In genomic region chr10:34813626-34814227, GRCh38 we compare ENCODE assay signal across 8 cellular contexts. TPM values are rescaled to one million over a fixed set of nuclear protein-coding genes. Genes with fewer than 3 reads are reported as not detected.
DNase-seq lines count a peak whose midpoint lies in the region; ATAC-seq, FAIRE-seq and TF ChIP-seq lines count a peak whose summit lies in the region.

No MANE protein-coding gene starts in this region.

- no peak for ATAC-seq in GM19463 (IDR thresholded peaks at IDR 0.05; ENCODE audit: unreplicated experiment)
- ATAC-seq in HG03175 (IDR thresholded peaks at IDR 0.05; ENCODE audit: unreplicated experiment), result no peak

- 11% methylated on average over 19 of the region's 19 CpGs; no CpG with 5 or more reads in 1 of the 2 experiments for WGBS in H1 (ENCODE audit: extremely low coverage in 1 of 2, insufficient coverage in 1 of 2, insufficient read length in 1 of 2, insufficient replicate concordance in 2 of 2, low coverage in 1 of 2, low lambda C conversion rate in 2 of 2, missing lambda C conversion rate in 1 of 2), 2 experiments

- H3K27ac ChIP-seq in H1 (ENCODE audit: low read depth, low read length), result peak overlapping the region; percentile 56; the same call in 1 of the 2 replicates

- H3K36me3 ChIP-seq in H1 (ENCODE audit: control insufficient read depth in 2 of 4, insufficient read depth in 4 of 4, low read length in 3 of 4) (no peaks in the 10 kb centered on the region), mucosa of stomach (ENCODE audit: control insufficient read depth, insufficient read depth, low read length) (no peaks in the 10 kb centered on the region)

- H2BK12ac ChIP-seq in H1 (ENCODE audit: low read depth, low read length), result no peak overlapping the region

- 0 out of 2 replicates have a peak overlapping the region, but pooled peaks have one; percentile 5 for H2BK5ac ChIP-seq in H1 (ENCODE audit: low read depth, low read length)

- peaks cover 6 to 26% (median 22%) of the 10 kb centered on the region in 4 experiments for H3K4me1 ChIP-seq in H1 (replicated peaks in 1 of 4; ENCODE audit: control insufficient read depth in 3 of 4, insufficient read depth in 4 of 4, low read length in 3 of 4)
- H3K4me1 ChIP-seq in mucosa of stomach (ENCODE audit: control insufficient read depth, insufficient read depth, low read length), result peaks cover 29% of the 10 kb centered on the region

- no peak for TF ChIP-seq CTCF in H1 (IDR thresholded peaks at IDR 0.05; ENCODE audit: control extremely low read depth in 1 of 3, insufficient read depth in 1 of 3, low read depth in 1 of 3, low read length in 3 of 3)

- no peak overlapping the region for H3K23ac ChIP-seq in H1 (ENCODE audit: insufficient read length)

- H3K9me3 ChIP-seq in H1 (ENCODE audit: insufficient read depth in 2 of 2, low read depth in 1 of 2, low read length in 1 of 2), result no peaks in the 10 kb centered on the region
- H3K9me3 ChIP-seq in mucosa of stomach (ENCODE audit: control insufficient read depth, low read length), result no peaks in the 10 kb centered on the region

- peaks cover 0 to 20% (median 14%) of the 10 kb centered on the region in 4 experiments; a peak in 5 of 7 replicates for H3K27me3 ChIP-seq in H1 (replicated peaks in 1 of 4; ENCODE audit: control insufficient read depth in 3 of 4, extremely low read depth in 1 of 4, insufficient read depth in 3 of 4, low read length in 3 of 4)
- peaks cover 7% of the 10 kb centered on the region for H3K27me3 ChIP-seq in mucosa of stomach (ENCODE audit: control insufficient read depth, insufficient read depth, low read length)

- no peak overlapping the region for H4K91ac ChIP-seq in H1 (replicated peaks; ENCODE audit: insufficient read length, low read length)

- peaks cover 15 to 22% of the 10 kb centered on the region in 2 experiments for H4K20me1 ChIP-seq in H1 (replicated peaks in 1 of 2; ENCODE audit: control insufficient read depth in 1 of 2, insufficient read depth in 2 of 2, low read length in 2 of 2)

- no peak overlapping the region for H4K5ac ChIP-seq in H1 (ENCODE audit: insufficient read length, low read depth, low read length)

- H3K4me3 ChIP-seq in H1 (ENCODE audit: extremely low read depth in 1 of 4, insufficient read depth in 2 of 4, low read depth in 3 of 4, low read length in 4 of 4), result peak overlapping the region; percentile 80 to 98 (median 82)
- H3K4me3 ChIP-seq in mucosa of stomach (ENCODE audit: low read length), result peak overlapping the region; percentile 69

- H2BK20ac ChIP-seq in H1 (ENCODE audit: low read length), result no peak overlapping the region

- in situ Hi-C loops in Caki2 (cut with HindIII; ENCODE audit: low pct_unique_long_range_greater_than_20kb, low sequenced_read_pairs), result no loop called here

- H3K4me2 ChIP-seq in H1 (ENCODE audit: insufficient read depth in 1 of 2, low read depth in 2 of 2, low read length in 2 of 2), result peak overlapping the region; percentile 90 to 91

- no peak for TF ChIP-seq EP300 in H1 (IDR thresholded peaks at IDR 0.05; ENCODE audit: borderline replicate concordance in 1 of 2, low read depth in 2 of 2, low read length in 2 of 2)

- H2AK5ac ChIP-seq in H1 (ENCODE audit: low read depth, low read length), result no peak overlapping the region

- no peak overlapping the region for H3K56ac ChIP-seq in H1 (replicated peaks; ENCODE audit: insufficient read length, low read depth, low read length)

- DNase-seq in Caki2 (ENCODE audit: low read depth) (peak; percentile 27), NCI-H69 (lab: John Stamatoyannopoulos, UW) (peak; percentile 56), H1 (ENCODE audit: low read depth in 1 of 2, low spot score in 2 of 2) (no peak), GF-D8 (lab: John Stamatoyannopoulos, UW) (no peak)
- no peak for DNase-seq in stimulated activated CD4-positive, alpha-beta T cell treated with anti-CD3 and anti-CD28 coated beads, Interleukin-15, amount 100 ng/mL, for 24 hours

- H4K8ac ChIP-seq in H1 (ENCODE audit: extremely low read depth, insufficient read depth, low read length), result no peak overlapping the region; the same call in 1 of the 2 replicates

- no peak overlapping the region for H2AFZ ChIP-seq in H1 (ENCODE audit: low read length)

- peaks cover 13% of the 10 kb centered on the region for H3K23me2 ChIP-seq in H1 (ENCODE audit: low read depth, low read length)

- no peak for TF ChIP-seq POLR2A in H1 (IDR thresholded peaks at IDR 0.05; ENCODE audit: control extremely low read depth in 1 of 2, low read depth in 2 of 2, low read length in 2 of 2)

- H3K18ac ChIP-seq in H1 (ENCODE audit: extremely low read depth, low read length), result peak overlapping the region; percentile 55

- H2BK15ac ChIP-seq in H1 (ENCODE audit: low read length), result no peak overlapping the region

- CTCF ChIA-PET in H1 (lab: Charles Lee; ENCODE audit: partially characterized antibody), result interaction anchor here (1.5 to 2.2 kb wide), 3 partner anchors 12 to 81 kb away, joined by 3 to 6 read pairs (median 4); no protein-coding TSS in a partner anchor

- peaks cover 4 to 55% of the 10 kb centered on the region in 2 experiments; a peak in 3 of 4 replicates for H3K79me2 ChIP-seq in H1 (ENCODE audit: control insufficient read depth in 1 of 2, insufficient read depth in 2 of 2, low read length in 2 of 2)

- POLR2A ChIA-PET in H1 (lab: Charles Lee; ENCODE audit: partially characterized antibody), result interaction anchor here (0.6 to 1.5 kb wide), 6 partner anchors 11 to 803 kb away, joined by 3 to 6 read pairs (median 3); no protein-coding TSS in a partner anchor

- H3K14ac ChIP-seq in H1 (ENCODE audit: insufficient read length), result no peak overlapping the region

- TF ChIP-seq RAD21 in H1 (IDR thresholded peaks at IDR 0.05 in 1 of 2, conservative IDR thresholded peaks at IDR 0.05 in 1 of 2; ENCODE audit: low read depth in 2 of 2, low read length in 2 of 2), result no peak

- H3K9ac ChIP-seq in H1 (replicated peaks in 1 of 4; ENCODE audit: extremely low read depth in 1 of 4, low read depth in 3 of 4, low read length in 3 of 4), result peak overlapping the region; percentile 52 to 71 (median 64)
- H3K9ac ChIP-seq in mucosa of stomach (ENCODE audit: low read length), result peak overlapping the region; percentile 79

- H3K79me1 ChIP-seq in H1 (ENCODE audit: low read depth, low read length), result peaks cover 11% of the 10 kb centered on the region

- no peak overlapping the region for H2BK120ac ChIP-seq in H1 (replicated peaks; ENCODE audit: low read depth, low read length)

- no peak for FAIRE-seq in H1 (lab: Jason Lieb, UNC)

- no peak overlapping the region for H3K4ac ChIP-seq in H1 (replicated peaks; ENCODE audit: insufficient read length, low read depth, low read length)

TF ChIP-seq in H1, 55 proteins besides CTCF, POLR2A, EP300 and RAD21:
- no peak for TF ChIP-seq HDAC2 (IDR thresholded peaks at IDR 0.05; ENCODE audit: borderline replicate concordance in 1 of 2, low read depth in 2 of 2, low read length in 2 of 2)
- 0 out of 2 replicates have a peak, but pooled peaks have one; percentile 61 for TF ChIP-seq RBBP5 (IDR thresholded peaks at IDR 0.05; ENCODE audit: borderline replicate concordance, low read depth, low read length)
- TF ChIP-seq JUND (IDR thresholded peaks at IDR 0.05; ENCODE audit: low read length), result no peak
TF ChIP-seq in H1: peak in this region for 1.

RNA-seq across cellular contexts. Expression of gene PARD3, which starts 1.4 kb away (rescaled TPM):
- total RNA-seq in Caki2 (2014; rRNA removed; shearing (Covaris generic); ENCODE audit: low replicate concordance), result 237 and 254 TPM in 2 replicates
- 47.9 and 49.1 TPM in 2 replicates for total RNA-seq in H1 (2021; fragmentation: NEBNext Ultra II Directional; extraction: Animal tissue kit (Norgen Biotek cat#: 25700))
- polyA plus RNA-seq in H1 (2011; rRNA removed), result 14.3 and 19.7 TPM in 2 replicates
- polyA plus RNA-seq in H1 (2011; cell fraction: cytosol; rRNA removed), result 27.5 TPM
- 25.6 TPM for polyA plus RNA-seq in H1 (2011; cell fraction: nucleus; rRNA removed)
- polyA plus RNA-seq in H1 (2012, experiment 1 of 2), result 32.4 to 53.5 TPM (median 36.9 TPM) in 4 replicates
- polyA plus RNA-seq in H1 (2012, experiment 2 of 2), result 3.6 TPM
- 38.8 TPM for polyA plus RNA-seq in H1 (2013, experiment 1 of 2)
- polyA plus RNA-seq in H1 (2013, experiment 2 of 2), result 39.8 TPM
- 74.4 and 97.7 TPM in 2 replicates for polyA minus RNA-seq in H1 (2011; rRNA and poly(A)+ RNA removed)
- 31.5 TPM for polyA minus RNA-seq in H1 (2011; cell fraction: cytosol; rRNA and poly(A)+ RNA removed)
- polyA minus RNA-seq in H1 (2011; cell fraction: nucleus; rRNA and poly(A)+ RNA removed), result 93.5 TPM

Comparison
In these comparisons a context has a peak if more than half of its experiments do, and no peak if none do; other contexts are left out.
1. DNase-seq: peak in Caki2 (single experiment) and NCI-H69 (single experiment); none in H1 (0 of 2), stimulated activated CD4-positive, alpha-beta T cell treated with anti-CD3 and anti-CD28 coated beads, Interleukin-15, amount 100 ng/mL, for 24 hours (single experiment) and GF-D8 (single experiment).